1 cellular context compared by ENCODE assay signal in the genomic region with DNA sequence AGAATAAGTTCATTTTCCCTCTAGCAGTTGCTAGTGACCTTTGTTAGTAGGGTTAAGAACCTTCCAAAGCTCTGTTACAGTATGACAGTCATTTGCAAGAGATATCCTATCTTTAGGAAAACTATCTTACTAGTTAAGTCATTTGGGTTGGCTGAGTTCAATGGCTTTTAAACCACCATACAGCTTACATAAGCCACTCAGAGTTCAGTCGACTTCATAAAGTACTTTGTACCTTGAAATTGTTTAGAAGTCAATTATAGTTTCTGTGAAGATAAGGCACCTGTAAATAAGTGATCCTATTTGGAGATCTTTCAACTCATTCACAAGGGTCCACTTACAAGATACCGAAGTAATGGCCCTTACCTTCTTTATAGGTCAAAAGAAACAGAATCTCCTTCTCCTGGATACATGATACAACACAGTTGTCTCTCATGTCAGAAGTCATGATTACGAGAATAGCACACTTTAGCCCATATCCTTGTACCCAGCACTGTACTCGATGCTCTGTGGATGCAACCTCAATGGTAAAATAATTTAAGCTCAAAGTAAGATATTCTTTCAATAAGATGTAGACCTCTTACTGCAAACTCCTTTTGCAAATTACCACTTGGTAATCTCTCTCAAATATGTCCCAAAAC.
TF ChIP-seq lines count a peak whose summit lies in the region.

No MANE protein-coding gene starts in this region.

TF ChIP-seq in HepG2, 621 proteins besides CTCF, POLR2A, EP300 and RAD21 (continued from another document and continues in another):
- TF ChIP-seq, protein P1, sequence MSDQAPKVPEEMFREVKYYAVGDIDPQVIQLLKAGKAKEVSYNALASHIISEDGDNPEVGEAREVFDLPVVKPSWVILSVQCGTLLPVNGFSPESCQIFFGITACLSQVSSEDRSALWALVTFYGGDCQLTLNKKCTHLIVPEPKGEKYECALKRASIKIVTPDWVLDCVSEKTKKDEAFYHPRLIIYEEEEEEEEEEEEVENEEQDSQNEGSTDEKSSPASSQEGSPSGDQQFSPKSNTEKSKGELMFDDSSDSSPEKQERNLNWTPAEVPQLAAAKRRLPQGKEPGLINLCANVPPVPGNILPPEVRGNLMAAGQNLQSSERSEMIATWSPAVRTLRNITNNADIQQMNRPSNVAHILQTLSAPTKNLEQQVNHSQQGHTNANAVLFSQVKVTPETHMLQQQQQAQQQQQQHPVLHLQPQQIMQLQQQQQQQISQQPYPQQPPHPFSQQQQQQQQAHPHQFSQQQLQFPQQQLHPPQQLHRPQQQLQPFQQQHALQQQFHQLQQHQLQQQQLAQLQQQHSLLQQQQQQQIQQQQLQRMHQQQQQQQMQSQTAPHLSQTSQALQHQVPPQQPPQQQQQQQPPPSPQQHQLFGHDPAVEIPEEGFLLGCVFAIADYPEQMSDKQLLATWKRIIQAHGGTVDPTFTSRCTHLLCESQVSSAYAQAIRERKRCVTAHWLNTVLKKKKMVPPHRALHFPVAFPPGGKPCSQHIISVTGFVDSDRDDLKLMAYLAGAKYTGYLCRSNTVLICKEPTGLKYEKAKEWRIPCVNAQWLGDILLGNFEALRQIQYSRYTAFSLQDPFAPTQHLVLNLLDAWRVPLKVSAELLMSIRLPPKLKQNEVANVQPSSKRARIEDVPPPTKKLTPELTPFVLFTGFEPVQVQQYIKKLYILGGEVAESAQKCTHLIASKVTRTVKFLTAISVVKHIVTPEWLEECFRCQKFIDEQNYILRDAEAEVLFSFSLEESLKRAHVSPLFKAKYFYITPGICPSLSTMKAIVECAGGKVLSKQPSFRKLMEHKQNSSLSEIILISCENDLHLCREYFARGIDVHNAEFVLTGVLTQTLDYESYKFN (CRISPR knock-in tag; conservative IDR thresholded peaks at IDR 0.05): peak; percentile 89
- peak; percentile 93 for TF ChIP-seq MIXL1 (CRISPR knock-in tag; IDR thresholded peaks at IDR 0.05)
- peak; percentile 85 for TF ChIP-seq ISL2 (CRISPR knock-in tag; IDR thresholded peaks at IDR 0.05)
- peak; percentile 72; the same call in 1 of the 2 replicates for TF ChIP-seq SOX5 (CRISPR knock-in tag; IDR thresholded peaks at IDR 0.05; ENCODE audit: borderline replicate concordance)
- peak; percentile 58; the same call in 1 of the 2 replicates for TF ChIP-seq FOXA3 (CRISPR knock-in tag; IDR thresholded peaks at IDR 0.05)
- no peak for TF ChIP-seq SOX13 (IDR thresholded peaks at IDR 0.05)
- peak in 1 of 2 experiments; percentile 55; a peak in 1 of 4 replicates for TF ChIP-seq SOX13 (CRISPR knock-in tag; conservative IDR thresholded peaks at IDR 0.05 in 1 of 2, IDR thresholded peaks at IDR 0.05 in 1 of 2)
- TF ChIP-seq ZNF317 (CRISPR knock-in tag; IDR thresholded peaks at IDR 0.05): 0 out of 2 replicates have a peak, but pooled peaks have one; percentile 16
- TF ChIP-seq, protein P2, sequence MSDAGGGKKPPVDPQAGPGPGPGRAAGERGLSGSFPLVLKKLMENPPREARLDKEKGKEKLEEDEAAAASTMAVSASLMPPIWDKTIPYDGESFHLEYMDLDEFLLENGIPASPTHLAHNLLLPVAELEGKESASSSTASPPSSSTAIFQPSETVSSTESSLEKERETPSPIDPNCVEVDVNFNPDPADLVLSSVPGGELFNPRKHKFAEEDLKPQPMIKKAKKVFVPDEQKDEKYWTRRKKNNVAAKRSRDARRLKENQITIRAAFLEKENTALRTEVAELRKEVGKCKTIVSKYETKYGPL (CRISPR knock-in tag; IDR thresholded peaks at IDR 0.05): peak; percentile 87
- TF ChIP-seq BCL6 (CRISPR knock-in tag; IDR thresholded peaks at IDR 0.05): peak; percentile 58
- TF ChIP-seq ARID5B (CRISPR knock-in tag; IDR thresholded peaks at IDR 0.05): peak; percentile 69; the same call in 1 of the 2 replicates
- peak; percentile 43; the same call in 1 of the 2 replicates for TF ChIP-seq DPF2 (CRISPR knock-in tag; IDR thresholded peaks at IDR 0.05; ENCODE audit: borderline replicate concordance, low read depth)
- TF ChIP-seq RXRB (CRISPR knock-in tag; IDR thresholded peaks at IDR 0.05; ENCODE audit: borderline replicate concordance): peak; percentile 90
- 0 out of 2 replicates have a peak, but pooled peaks have one; percentile 29 for TF ChIP-seq HOXA3 (CRISPR knock-in tag; IDR thresholded peaks at IDR 0.05)
- peak; percentile 77 for TF ChIP-seq MEF2D (CRISPR knock-in tag; IDR thresholded peaks at IDR 0.05)
- no peak for TF ChIP-seq SCMH1 (CRISPR knock-in tag; IDR thresholded peaks at IDR 0.05; ENCODE audit: borderline replicate concordance)
- TF ChIP-seq, protein P3, sequence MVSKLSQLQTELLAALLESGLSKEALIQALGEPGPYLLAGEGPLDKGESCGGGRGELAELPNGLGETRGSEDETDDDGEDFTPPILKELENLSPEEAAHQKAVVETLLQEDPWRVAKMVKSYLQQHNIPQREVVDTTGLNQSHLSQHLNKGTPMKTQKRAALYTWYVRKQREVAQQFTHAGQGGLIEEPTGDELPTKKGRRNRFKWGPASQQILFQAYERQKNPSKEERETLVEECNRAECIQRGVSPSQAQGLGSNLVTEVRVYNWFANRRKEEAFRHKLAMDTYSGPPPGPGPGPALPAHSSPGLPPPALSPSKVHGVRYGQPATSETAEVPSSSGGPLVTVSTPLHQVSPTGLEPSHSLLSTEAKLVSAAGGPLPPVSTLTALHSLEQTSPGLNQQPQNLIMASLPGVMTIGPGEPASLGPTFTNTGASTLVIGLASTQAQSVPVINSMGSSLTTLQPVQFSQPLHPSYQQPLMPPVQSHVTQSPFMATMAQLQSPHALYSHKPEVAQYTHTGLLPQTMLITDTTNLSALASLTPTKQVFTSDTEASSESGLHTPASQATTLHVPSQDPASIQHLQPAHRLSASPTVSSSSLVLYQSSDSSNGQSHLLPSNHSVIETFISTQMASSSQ (IDR thresholded peaks at IDR 0.05; ENCODE audit: low read depth): peak; percentile 54; the same call in 1 of the 2 replicates
- TF ChIP-seq, protein P3 (CRISPR knock-in tag; IDR thresholded peaks at IDR 0.05; ENCODE audit: borderline replicate concordance): no peak
- TF ChIP-seq, protein P4, sequence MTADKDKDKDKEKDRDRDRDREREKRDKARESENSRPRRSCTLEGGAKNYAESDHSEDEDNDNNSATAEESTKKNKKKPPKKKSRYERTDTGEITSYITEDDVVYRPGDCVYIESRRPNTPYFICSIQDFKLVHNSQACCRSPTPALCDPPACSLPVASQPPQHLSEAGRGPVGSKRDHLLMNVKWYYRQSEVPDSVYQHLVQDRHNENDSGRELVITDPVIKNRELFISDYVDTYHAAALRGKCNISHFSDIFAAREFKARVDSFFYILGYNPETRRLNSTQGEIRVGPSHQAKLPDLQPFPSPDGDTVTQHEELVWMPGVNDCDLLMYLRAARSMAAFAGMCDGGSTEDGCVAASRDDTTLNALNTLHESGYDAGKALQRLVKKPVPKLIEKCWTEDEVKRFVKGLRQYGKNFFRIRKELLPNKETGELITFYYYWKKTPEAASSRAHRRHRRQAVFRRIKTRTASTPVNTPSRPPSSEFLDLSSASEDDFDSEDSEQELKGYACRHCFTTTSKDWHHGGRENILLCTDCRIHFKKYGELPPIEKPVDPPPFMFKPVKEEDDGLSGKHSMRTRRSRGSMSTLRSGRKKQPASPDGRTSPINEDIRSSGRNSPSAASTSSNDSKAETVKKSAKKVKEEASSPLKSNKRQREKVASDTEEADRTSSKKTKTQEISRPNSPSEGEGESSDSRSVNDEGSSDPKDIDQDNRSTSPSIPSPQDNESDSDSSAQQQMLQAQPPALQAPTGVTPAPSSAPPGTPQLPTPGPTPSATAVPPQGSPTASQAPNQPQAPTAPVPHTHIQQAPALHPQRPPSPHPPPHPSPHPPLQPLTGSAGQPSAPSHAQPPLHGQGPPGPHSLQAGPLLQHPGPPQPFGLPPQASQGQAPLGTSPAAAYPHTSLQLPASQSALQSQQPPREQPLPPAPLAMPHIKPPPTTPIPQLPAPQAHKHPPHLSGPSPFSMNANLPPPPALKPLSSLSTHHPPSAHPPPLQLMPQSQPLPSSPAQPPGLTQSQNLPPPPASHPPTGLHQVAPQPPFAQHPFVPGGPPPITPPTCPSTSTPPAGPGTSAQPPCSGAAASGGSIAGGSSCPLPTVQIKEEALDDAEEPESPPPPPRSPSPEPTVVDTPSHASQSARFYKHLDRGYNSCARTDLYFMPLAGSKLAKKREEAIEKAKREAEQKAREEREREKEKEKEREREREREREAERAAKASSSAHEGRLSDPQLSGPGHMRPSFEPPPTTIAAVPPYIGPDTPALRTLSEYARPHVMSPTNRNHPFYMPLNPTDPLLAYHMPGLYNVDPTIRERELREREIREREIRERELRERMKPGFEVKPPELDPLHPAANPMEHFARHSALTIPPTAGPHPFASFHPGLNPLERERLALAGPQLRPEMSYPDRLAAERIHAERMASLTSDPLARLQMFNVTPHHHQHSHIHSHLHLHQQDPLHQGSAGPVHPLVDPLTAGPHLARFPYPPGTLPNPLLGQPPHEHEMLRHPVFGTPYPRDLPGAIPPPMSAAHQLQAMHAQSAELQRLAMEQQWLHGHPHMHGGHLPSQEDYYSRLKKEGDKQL (CRISPR knock-in tag; IDR thresholded peaks at IDR 0.05; ENCODE audit: low read depth): 0 out of 2 replicates have a peak, but pooled peaks have one; percentile 27
- no peak for TF ChIP-seq RFXANK (CRISPR knock-in tag; IDR thresholded peaks at IDR 0.05)
- no peak for TF ChIP-seq ZNF382 (CRISPR knock-in tag; IDR thresholded peaks at IDR 0.05; ENCODE audit: borderline replicate concordance)
- TF ChIP-seq, protein P5, sequence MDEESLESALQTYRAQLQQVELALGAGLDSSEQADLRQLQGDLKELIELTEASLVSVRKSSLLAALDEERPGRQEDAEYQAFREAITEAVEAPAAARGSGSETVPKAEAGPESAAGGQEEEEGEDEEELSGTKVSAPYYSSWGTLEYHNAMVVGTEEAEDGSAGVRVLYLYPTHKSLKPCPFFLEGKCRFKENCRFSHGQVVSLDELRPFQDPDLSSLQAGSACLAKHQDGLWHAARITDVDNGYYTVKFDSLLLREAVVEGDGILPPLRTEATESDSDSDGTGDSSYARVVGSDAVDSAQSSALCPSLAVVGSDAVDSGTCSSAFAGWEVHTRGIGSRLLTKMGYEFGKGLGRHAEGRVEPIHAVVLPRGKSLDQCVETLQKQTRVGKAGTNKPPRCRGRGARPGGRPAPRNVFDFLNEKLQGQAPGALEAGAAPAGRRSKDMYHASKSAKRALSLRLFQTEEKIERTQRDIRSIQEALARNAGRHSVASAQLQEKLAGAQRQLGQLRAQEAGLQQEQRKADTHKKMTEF (CRISPR knock-in tag; IDR thresholded peaks at IDR 0.05): peak; percentile 62; the same call in 1 of the 2 replicates
- TF ChIP-seq ZNF749 (CRISPR knock-in tag; IDR thresholded peaks at IDR 0.05; ENCODE audit: borderline replicate concordance): peak; percentile 42; the same call in 1 of the 2 replicates
- TF ChIP-seq, protein P6, sequence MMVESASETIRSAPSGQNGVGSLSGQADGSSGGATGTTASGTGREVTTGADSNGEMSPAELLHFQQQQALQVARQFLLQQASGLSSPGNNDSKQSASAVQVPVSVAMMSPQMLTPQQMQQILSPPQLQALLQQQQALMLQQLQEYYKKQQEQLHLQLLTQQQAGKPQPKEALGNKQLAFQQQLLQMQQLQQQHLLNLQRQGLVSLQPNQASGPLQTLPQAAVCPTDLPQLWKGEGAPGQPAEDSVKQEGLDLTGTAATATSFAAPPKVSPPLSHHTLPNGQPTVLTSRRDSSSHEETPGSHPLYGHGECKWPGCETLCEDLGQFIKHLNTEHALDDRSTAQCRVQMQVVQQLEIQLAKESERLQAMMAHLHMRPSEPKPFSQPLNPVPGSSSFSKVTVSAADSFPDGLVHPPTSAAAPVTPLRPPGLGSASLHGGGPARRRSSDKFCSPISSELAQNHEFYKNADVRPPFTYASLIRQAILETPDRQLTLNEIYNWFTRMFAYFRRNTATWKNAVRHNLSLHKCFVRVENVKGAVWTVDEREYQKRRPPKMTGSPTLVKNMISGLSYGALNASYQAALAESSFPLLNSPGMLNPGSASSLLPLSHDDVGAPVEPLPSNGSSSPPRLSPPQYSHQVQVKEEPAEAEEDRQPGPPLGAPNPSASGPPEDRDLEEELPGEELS (CRISPR knock-in tag; IDR thresholded peaks at IDR 0.05): peak; percentile 82
- TF ChIP-seq FOXJ3 (CRISPR knock-in tag; IDR thresholded peaks at IDR 0.05; ENCODE audit: borderline replicate concordance): peak; percentile 48; the same call in 1 of the 2 replicates
- peak; percentile 26; the same call in 1 of the 2 replicates for TF ChIP-seq MXD4 (CRISPR knock-in tag; IDR thresholded peaks at IDR 0.05)
